9 cellular contexts compared by ENCODE assay signal in the genomic region with DNA sequence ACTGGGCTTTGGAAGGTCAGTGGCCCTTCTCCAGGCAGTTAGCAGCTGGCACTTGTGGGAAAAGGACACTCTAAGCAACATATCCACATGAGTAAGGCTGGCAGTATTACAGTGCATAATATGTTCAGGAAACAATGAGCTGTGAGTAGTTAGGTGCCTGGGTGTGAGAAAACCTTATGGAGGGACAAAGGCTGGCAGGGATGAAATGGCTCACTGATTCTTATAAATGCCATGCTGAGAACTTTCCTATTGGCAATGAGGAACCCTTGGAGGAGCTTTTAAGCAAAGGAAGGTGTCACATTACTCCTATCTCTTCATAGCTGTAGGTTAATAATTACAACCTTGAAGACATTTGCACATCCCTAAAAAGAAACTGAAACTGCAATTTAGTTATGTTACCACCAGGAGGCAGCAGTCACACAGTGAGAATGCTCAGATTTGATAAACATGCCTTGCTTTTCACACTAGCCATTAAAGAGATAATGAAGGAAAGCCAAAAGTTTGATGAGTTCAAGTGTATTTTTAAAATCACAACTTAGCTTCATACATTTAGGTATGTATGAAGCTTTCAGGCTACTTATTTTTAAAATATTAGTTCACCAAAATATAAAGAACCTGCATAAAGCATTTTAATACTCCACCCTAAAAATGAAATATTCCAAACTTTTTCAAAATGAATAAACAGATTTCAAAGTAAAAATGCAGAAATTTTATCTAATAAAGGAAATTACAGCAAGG.
DNase-seq lines count a peak whose midpoint lies in the region; ATAC-seq and TF ChIP-seq lines count a peak whose summit lies in the region.
"Had no signal": no experiment of that assay in that cellular context is flagged by ENCODE, and none has a peak within 500 bp of the region (broad histone marks: within the 10 kb centered on the region; RNA-seq: fewer than 3 reads in every experiment).

No MANE protein-coding gene starts in this region.

- H3K9me3 ChIP-seq in A673 (ENCODE audit: low read depth, low read length, poor library complexity, severe bottlenecking) (peaks cover 8% of the 10 kb centered on the region), RWPE2 (ENCODE audit: severe bottlenecking) (no peaks in the 10 kb centered on the region)

- POLR2A ChIA-PET in A673 (lab: Charles Lee; ENCODE audit: low non-redundant PET): no interaction called here

- H3K4me1 ChIP-seq in A673 (ENCODE audit: insufficient read depth, low read length, poor library complexity, severe bottlenecking): no peaks in the 10 kb centered on the region
- no peaks in the 10 kb centered on the region for H3K4me1 ChIP-seq in RWPE2 (ENCODE audit: insufficient read depth, poor library complexity, severe bottlenecking)

- H3K27me3 Mint-ChIP-seq in glutamatergic neuron (ENCODE audit: unreplicated experiment): peaks cover 3% of the 10 kb centered on the region

- peaks cover 6% of the 10 kb centered on the region for H3K36me3 Mint-ChIP-seq in glutamatergic neuron (ENCODE audit: unreplicated experiment)

- H3K27ac ChIP-seq in A673 (ENCODE audit: low read depth, low read length, poor library complexity, severe bottlenecking) (no peak overlapping the region), RWPE2 (ENCODE audit: poor library complexity, severe bottlenecking) (peak overlapping the region; percentile 24), coronary artery (no peak overlapping the region)

- intact Hi-C loops in A673 (cut with micrococcal nuclease; ENCODE audit: unreplicated experiment): no loop called here

- H3K36me3 ChIP-seq in A673 (ENCODE audit: insufficient read depth, low read length, poor library complexity, severe bottlenecking) (no peaks in the 10 kb centered on the region), RWPE2 (ENCODE audit: low read depth) (no peaks in the 10 kb centered on the region; the same call in 1 of the 2 replicates)

- peaks cover 2% of the 10 kb centered on the region for H3K4me1 Mint-ChIP-seq in glutamatergic neuron (ENCODE audit: low read depth, unreplicated experiment)

- peak; percentile 58 for TF ChIP-seq CTCF in A673 (conservative IDR thresholded peaks at IDR 0.05; ENCODE audit: low read depth, low read length)
- TF ChIP-seq CTCF in GM12874 (IDR thresholded peaks at IDR 0.05; ENCODE audit: insufficient read depth, low read depth, low read length): peak; percentile 53
- TF ChIP-seq CTCF in RWPE2 (IDR thresholded peaks at IDR 0.05; ENCODE audit: poor library complexity, severe bottlenecking): peak; percentile 44
- peak; percentile 85 for TF ChIP-seq CTCF in glutamatergic neuron (IDR thresholded peaks at IDR 0.05; ENCODE audit: partially characterized antibody, unreplicated experiment)
- TF ChIP-seq CTCF in coronary artery (IDR thresholded peaks at IDR 0.05): no peak

- CTCF ChIA-PET in A673 (lab: Charles Lee): no interaction called here

- ATAC-seq in RWPE2 (ENCODE audit: low read depth): no peak
- ATAC-seq in HG02642 (IDR thresholded peaks at IDR 0.05; ENCODE audit: poor library complexity, unreplicated experiment): no peak

- H3K27me3 ChIP-seq in A673 (replicated peaks; ENCODE audit: insufficient read depth, low read depth, low read length, poor library complexity) (no peaks in the 10 kb centered on the region), RWPE2 (ENCODE audit: insufficient read depth, poor library complexity, severe bottlenecking) (no peaks in the 10 kb centered on the region)

- BruUV-seq in A673 (replicated peaks; lab: Mats Ljungman, UMichigan): no TSS peak

- H3K9me3 Mint-ChIP-seq in glutamatergic neuron (ENCODE audit: unreplicated experiment): peaks cover 5% of the 10 kb centered on the region

- H3K4me3 Mint-ChIP-seq in glutamatergic neuron (ENCODE audit: unreplicated experiment): no peak overlapping the region
- H3K4me3 Mint-ChIP-seq: memory B cell had no signal

- H3K27ac Mint-ChIP-seq in glutamatergic neuron (ENCODE audit: unreplicated experiment): no peak overlapping the region
- H3K27ac Mint-ChIP-seq: memory B cell had no signal

- H3K4me3 ChIP-seq in A673 (ENCODE audit: low read depth, low read length, poor library complexity, severe bottlenecking) (no peak overlapping the region), RWPE2 (ENCODE audit: severe bottlenecking) (no peak overlapping the region), coronary artery (no peak overlapping the region)

- DNase-seq in A673 (ENCODE audit: low spot score): no peak
- no peak for DNase-seq in RWPE2 (ENCODE audit: low spot score)
- no peak for DNase-seq in glutamatergic neuron
- no peak for DNase-seq in NCI-H187 treated with DMSO at 0.1 percent for 48 hours (lab: John Stamatoyannopoulos, UW)
- DNase-seq in coronary artery (ENCODE audit: low spot score): no peak
- no peak for DNase-seq in NCI-H1436 (lab: John Stamatoyannopoulos, UW)
